ENCODE assay signal across 8 cellular contexts in the genomic region with DNA sequence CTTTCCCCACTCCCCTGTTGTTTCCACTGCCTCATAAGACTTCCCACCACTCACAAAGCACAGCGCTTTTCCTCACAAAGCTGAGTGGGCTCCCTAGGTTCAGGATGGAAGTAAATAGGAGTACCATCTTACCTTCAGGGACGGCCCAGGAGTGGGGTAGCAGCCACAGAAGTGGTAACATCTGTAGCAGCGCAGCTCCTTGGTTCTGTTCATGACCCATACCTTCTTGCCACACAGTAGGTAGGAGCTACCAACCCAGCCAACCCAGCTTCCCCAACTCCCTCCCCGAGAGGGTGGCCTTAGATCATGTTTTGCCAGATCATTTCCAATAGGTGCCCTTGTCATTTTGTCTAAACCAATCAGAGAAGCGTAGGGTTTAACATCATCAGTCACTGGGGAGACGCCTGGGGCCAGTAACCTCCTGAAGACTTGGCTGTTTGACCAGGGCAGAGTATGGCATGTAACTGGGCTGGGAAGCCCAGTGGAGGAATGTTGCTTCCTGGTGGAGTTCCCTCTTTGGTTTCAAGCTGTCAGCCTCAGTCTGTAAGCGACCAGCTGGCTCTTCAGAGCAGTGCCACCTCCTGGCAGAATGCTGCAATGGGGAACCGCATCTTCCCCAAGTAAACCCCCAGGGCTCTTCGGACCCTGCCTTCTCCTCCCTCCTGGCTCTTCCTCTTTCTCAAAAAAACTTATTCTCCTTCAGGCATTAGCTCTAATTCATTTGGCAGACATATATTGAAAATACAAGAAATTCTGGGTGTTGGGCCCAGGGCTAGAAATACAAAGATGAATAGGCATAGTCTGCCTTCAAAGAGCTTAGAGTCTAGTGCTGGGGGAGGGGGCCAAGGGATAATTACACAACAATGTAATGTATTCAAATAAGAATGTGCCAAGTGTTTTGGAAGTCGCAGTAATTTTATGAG. TPM values are rescaled to one million over a fixed set of nuclear protein-coding genes. Genes with fewer than 3 reads are reported as not detected.
DNase-seq lines count a peak whose midpoint lies in the region; ATAC-seq and TF ChIP-seq lines count a peak whose summit lies in the region.

A gene (minus strand): TSS at position 281 of the 923 bp plus-strand sequence. CDS start 61 bp downstream, at position 220.

- WGBS in psoas muscle, 3 donors: 30 to 41% (median 31%) methylated on average over 10 of the region's 10 CpGs

- H3K9me3 ChIP-seq in left ventricle myocardium inferior (replicated peaks) (no peaks in the 10 kb centered on the region), psoas muscle (no peaks in the 10 kb centered on the region)

- POLR2A ChIA-PET in T-cell (lab: Charles Lee): interaction anchor here (0.6 to 4.2 kb wide), 8 partner anchors 12 to 94 kb away, joined by 3 to 49 read pairs (median 5); a partner anchor contains a TSS

- H3K27ac ChIP-seq in angular gyrus (ENCODE audit: low read depth, low read length) (peak within 1 kb of the TSS; percentile 37), left ventricle myocardium inferior (replicated peaks) (peak within 1 kb of the TSS; percentile 86), psoas muscle (peak within 1 kb of the TSS; percentile 79)

- intact Hi-C loops in left ventricle myocardium inferior (cut with micrococcal nuclease): no loop called here
- intact Hi-C loops in psoas muscle (cut with DNase I): loop anchor here in 1 of 2 donors (5.0 kb wide), 1 partner anchor 66 kb away; no protein-coding TSS in a partner anchor

- H3K4me1 Mint-ChIP-seq in T-cell: peaks cover 41 to 59% (median 43%) of the 10 kb centered on the region in 3 donors

- H3K27me3 ChIP-seq in GM06990 (replicated peaks; ENCODE audit: control insufficient read depth, insufficient read depth, low read length): no peaks in the 10 kb centered on the region
- H3K27me3 ChIP-seq in left ventricle myocardium inferior (ENCODE audit: low read depth): no peaks in the 10 kb centered on the region
- no peaks in the 10 kb centered on the region for H3K27me3 ChIP-seq in psoas muscle (ENCODE audit: insufficient read depth in 3 of 3, low read length in 2 of 3)

- H3K36me3 Mint-ChIP-seq in T-cell: no peaks in the 10 kb centered on the region

- H3K27ac Mint-ChIP-seq in T-cell: peak within 1 kb of the TSS; percentile 83 to 91

- H3K36me3 ChIP-seq in GM06990 (ENCODE audit: control insufficient read depth, insufficient read depth, low read length): peaks cover 8% of the 10 kb centered on the region
- H3K36me3 ChIP-seq in left ventricle myocardium inferior: no peaks in the 10 kb centered on the region
- no peaks in the 10 kb centered on the region for H3K36me3 ChIP-seq in psoas muscle (ENCODE audit: insufficient read depth in 1 of 2, low read depth in 1 of 2)

- ATAC-seq in GM21786 (IDR thresholded peaks at IDR 0.05; ENCODE audit: unreplicated experiment) (peak; percentile 91), T-cell (replicated peaks in 1 of 4) (peak; percentile 97 to 99 (median 98)), psoas muscle (peak; percentile 99 to 100 (median 100))

- H3K4me1 ChIP-seq in left ventricle myocardium inferior (peaks cover 22% of the 10 kb centered on the region), psoas muscle (peaks cover 18% of the 10 kb centered on the region)

- no peaks in the 10 kb centered on the region for H3K9me3 Mint-ChIP-seq in T-cell

- peak within 1 kb of the TSS; percentile 79 for H3K4me3 ChIP-seq in GM06990 (replicated peaks; ENCODE audit: low read depth, low read length)
- no peak within 1 kb of the TSS; the same call in 1 of the 2 replicates for H3K4me3 ChIP-seq in Jurkat, Clone E6-1 (ENCODE audit: low read length)
- H3K4me3 ChIP-seq in left ventricle myocardium inferior: peak within 1 kb of the TSS; percentile 63
- peak within 1 kb of the TSS; percentile 54 for H3K4me3 ChIP-seq in psoas muscle

- CTCF ChIA-PET in T-cell (lab: Charles Lee): interaction anchor here (0.5 to 7.6 kb wide), 35 partner anchors 9 to 599 kb away, joined by 3 to 207 read pairs (median 5); a partner anchor contains a TSS

- DNase-seq in GM06990 (ENCODE audit: extremely low read depth, insufficient read length): peak; percentile 87
- DNase-seq in Jurkat, Clone E6-1 (ENCODE audit: low read depth, low spot score): peak; percentile 77
- DNase-seq in T-cell: peak; percentile 57 to 87 (median 72)
- peak; percentile 74 for DNase-seq in left ventricle myocardium inferior
- peak; percentile 81 to 89 for DNase-seq in psoas muscle
- no peak for DNase-seq in DMS79 (lab: John Stamatoyannopoulos, UW)

- no peaks in the 10 kb centered on the region for H3K27me3 Mint-ChIP-seq in T-cell

- TF ChIP-seq CTCF in GM06990 (IDR thresholded peaks at IDR 0.05; ENCODE audit: insufficient read depth, low read length, poor library complexity, severe bottlenecking): peak; percentile 70
- TF ChIP-seq CTCF in left ventricle myocardium inferior (IDR thresholded peaks at IDR 0.05; ENCODE audit: borderline replicate concordance): peak; percentile 88
- peak; percentile 87 for TF ChIP-seq CTCF in psoas muscle (IDR thresholded peaks at IDR 0.05)

- H3K4me3 Mint-ChIP-seq in T-cell: peak within 1 kb of the TSS; percentile 66 to 82 (median 82)

RNA-seq across cellular contexts. Expression of the gene that starts here (rescaled TPM):
- 7.5 TPM for polyA plus RNA-seq in Jurkat, Clone E6-1 (2012; ENCODE audit: insufficient read depth, insufficient read length)
- total RNA-seq in T-cell (10 to 100 TPM; 22.3 to 37.8 (median 27.5) TPM), left ventricle myocardium inferior (15.8 TPM), psoas muscle (10 to 100 TPM in 2 of 4 donors, 1 to 10 TPM in 2; 3.2 to 12.0 (median 9.4) TPM)
- 1 to 10 TPM; 6.3 to 7.4 (median 7.1) TPM for polyA plus RNA-seq in psoas muscle
